1 cellular context compared by ENCODE assay signal in genomic region chr11:82765466-82766034, GRCh38.
TF ChIP-seq lines count a peak whose summit lies in the region.

No MANE protein-coding gene starts in this region.

TF ChIP-seq in GM12878, 131 proteins besides CTCF, POLR2A, EP300 and RAD21:
- TF ChIP-seq SMC3 (IDR thresholded peaks at IDR 0.05; ENCODE audit: borderline replicate concordance, low read length), result no peak
- TF ChIP-seq PML (IDR thresholded peaks at IDR 0.05; ENCODE audit: low read length), result no peak
- TF ChIP-seq, protein P1, sequence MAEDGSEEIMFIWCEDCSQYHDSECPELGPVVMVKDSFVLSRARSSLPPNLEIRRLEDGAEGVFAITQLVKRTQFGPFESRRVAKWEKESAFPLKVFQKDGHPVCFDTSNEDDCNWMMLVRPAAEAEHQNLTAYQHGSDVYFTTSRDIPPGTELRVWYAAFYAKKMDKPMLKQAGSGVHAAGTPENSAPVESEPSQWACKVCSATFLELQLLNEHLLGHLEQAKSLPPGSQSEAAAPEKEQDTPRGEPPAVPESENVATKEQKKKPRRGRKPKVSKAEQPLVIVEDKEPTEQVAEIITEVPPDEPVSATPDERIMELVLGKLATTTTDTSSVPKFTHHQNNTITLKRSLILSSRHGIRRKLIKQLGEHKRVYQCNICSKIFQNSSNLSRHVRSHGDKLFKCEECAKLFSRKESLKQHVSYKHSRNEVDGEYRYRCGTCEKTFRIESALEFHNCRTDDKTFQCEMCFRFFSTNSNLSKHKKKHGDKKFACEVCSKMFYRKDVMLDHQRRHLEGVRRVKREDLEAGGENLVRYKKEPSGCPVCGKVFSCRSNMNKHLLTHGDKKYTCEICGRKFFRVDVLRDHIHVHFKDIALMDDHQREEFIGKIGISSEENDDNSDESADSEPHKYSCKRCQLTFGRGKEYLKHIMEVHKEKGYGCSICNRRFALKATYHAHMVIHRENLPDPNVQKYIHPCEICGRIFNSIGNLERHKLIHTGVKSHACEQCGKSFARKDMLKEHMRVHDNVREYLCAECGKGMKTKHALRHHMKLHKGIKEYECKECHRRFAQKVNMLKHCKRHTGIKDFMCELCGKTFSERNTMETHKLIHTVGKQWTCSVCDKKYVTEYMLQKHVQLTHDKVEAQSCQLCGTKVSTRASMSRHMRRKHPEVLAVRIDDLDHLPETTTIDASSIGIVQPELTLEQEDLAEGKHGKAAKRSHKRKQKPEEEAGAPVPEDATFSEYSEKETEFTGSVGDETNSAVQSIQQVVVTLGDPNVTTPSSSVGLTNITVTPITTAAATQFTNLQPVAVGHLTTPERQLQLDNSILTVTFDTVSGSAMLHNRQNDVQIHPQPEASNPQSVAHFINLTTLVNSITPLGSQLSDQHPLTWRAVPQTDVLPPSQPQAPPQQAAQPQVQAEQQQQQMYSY (CRISPR knock-in tag; IDR thresholded peaks at IDR 0.05), result no peak
- no peak for TF ChIP-seq CBFB (IDR thresholded peaks at IDR 0.05; ENCODE audit: low read depth)
- TF ChIP-seq SP1 (IDR thresholded peaks at IDR 0.05; ENCODE audit: low read depth, low read length), result no peak
- TF ChIP-seq NFIC (IDR thresholded peaks at IDR 0.05; ENCODE audit: low read depth, low read length), result no peak
- TF ChIP-seq ZNF207 (IDR thresholded peaks at IDR 0.05; ENCODE audit: borderline replicate concordance), result no peak
